ENCODE assay signal across 11 cellular contexts in genomic region chr5:150492621-150493020, GRCh38. TPM values are rescaled to one million over a fixed set of nuclear protein-coding genes. Genes with fewer than 3 reads are reported as not detected.
DNase-seq lines count a peak whose midpoint lies in the region; ATAC-seq, FAIRE-seq and TF ChIP-seq lines count a peak whose summit lies in the region.
"Had no signal": no experiment of that assay in that cellular context is flagged by ENCODE, and none has a peak within 500 bp of the region (broad histone marks: within the 10 kb centered on the region; RNA-seq: fewer than 3 reads in every experiment).

No MANE protein-coding gene starts in this region.

- no peaks in the 10 kb centered on the region; the same call in 1 of the 2 replicates for H3K23me2 ChIP-seq in H1 (ENCODE audit: low read depth, low read length)

- H3K14ac ChIP-seq in H1 (ENCODE audit: insufficient read length) = no peak overlapping the region

- CTCF ChIA-PET in H1 (lab: Charles Lee; ENCODE audit: partially characterized antibody) = interaction anchor here (0.7 to 32.0 kb wide), 9 partner anchors 0 to 67 kb away, joined by 3 to 571 read pairs (median 7); partner anchors contain the start of gene NDST1

- H2AFZ ChIP-seq in H1 (ENCODE audit: low read length) = no peak overlapping the region

- H3K4me1 Mint-ChIP-seq in nephron progenitor cell = peaks cover 74% of the 10 kb centered on the region

- no peak overlapping the region for H2BK120ac ChIP-seq in H1 (replicated peaks; ENCODE audit: low read depth, low read length)

- H3K4me1 ChIP-seq in H1 (replicated peaks in 1 of 4; ENCODE audit: control insufficient read depth in 3 of 4, insufficient read depth in 4 of 4, low read length in 3 of 4) = peaks cover 21 to 36% (median 35%) of the 10 kb centered on the region in 4 experiments

- peak overlapping the region; percentile 60; the same call in 1 of the 2 replicates for H3K27ac ChIP-seq in H1 (ENCODE audit: low read depth, low read length)

- no peaks in the 10 kb centered on the region for H3K27me3 ChIP-seq in H1 (replicated peaks in 1 of 4; ENCODE audit: control insufficient read depth in 3 of 4, extremely low read depth in 1 of 4, insufficient read depth in 3 of 4, low read length in 3 of 4)

- H2BK20ac ChIP-seq in H1 (ENCODE audit: low read length) = no peak overlapping the region

- peaks cover 22 to 84% of the 10 kb centered on the region in 2 experiments for H3K79me2 ChIP-seq in H1 (ENCODE audit: control insufficient read depth in 1 of 2, insufficient read depth in 2 of 2, low read length in 2 of 2)

- no peak overlapping the region for H3K9ac ChIP-seq in H1 (replicated peaks in 1 of 4; ENCODE audit: extremely low read depth in 1 of 4, low read depth in 3 of 4, low read length in 3 of 4)

- FAIRE-seq in H1 (lab: Jason Lieb, UNC) = no peak

- DNase-seq in A172 (ENCODE audit: low spot score) = peak; percentile 90
- DNase-seq in LHCN-M2 (ENCODE audit: low read depth) = peak; percentile 77
- DNase-seq in H1 (ENCODE audit: low read depth in 1 of 2, low spot score in 2 of 2) = no peak
- DNase-seq in nephron progenitor cell = no peak
- DNase-seq in NCI-H748 (lab: John Stamatoyannopoulos, UW; ENCODE audit: unreplicated experiment) = no peak
- no peak for DNase-seq in stimulated activated CD4-positive, alpha-beta T cell treated with anti-CD3 and anti-CD28 coated beads, Interleukin-4, amount 100 ng/mL, for 24 hours
- no peak for DNase-seq in stimulated activated CD4-positive, alpha-beta T cell treated with anti-CD3 and anti-CD28 coated beads, Interleukin-2, amount 100 ng/mL, for 24 hours
- DNase-seq: effector CD4-positive, alpha-beta T cell; NCI-H1694; T-helper 17 cell had no signal

- H3K9me3 ChIP-seq in H1 (ENCODE audit: insufficient read depth in 2 of 2, low read depth in 1 of 2, low read length in 1 of 2) = no peaks in the 10 kb centered on the region

- TF ChIP-seq POLR2A in H1 (IDR thresholded peaks at IDR 0.05; ENCODE audit: control extremely low read depth in 1 of 2, low read depth in 2 of 2, low read length in 2 of 2) = no peak

- POLR2A ChIA-PET in H1 (lab: Charles Lee; ENCODE audit: partially characterized antibody) = interaction anchor here (0.7 to 1.5 kb wide), 6 partner anchors 19 to 1180 kb away, joined by 3 to 4 read pairs (median 3); partner anchors contain the start of gene RPS14

- H3K36me3 ChIP-seq in H1 (ENCODE audit: control insufficient read depth in 2 of 4, insufficient read depth in 4 of 4, low read length in 3 of 4) = peaks cover 0 to 4% (median 0%) of the 10 kb centered on the region in 4 experiments; a peak in 1 of 8 replicates

- H3K36me3 Mint-ChIP-seq in nephron progenitor cell (ENCODE audit: low read depth) = peaks cover 21% of the 10 kb centered on the region

- H4K91ac ChIP-seq in H1 (replicated peaks; ENCODE audit: insufficient read length, low read length) = peak overlapping the region; percentile 20

- no peak overlapping the region for H3K4me3 Mint-ChIP-seq in nephron progenitor cell

- WGBS in H1 (ENCODE audit: extremely low coverage in 1 of 2, insufficient coverage in 1 of 2, insufficient read length in 1 of 2, insufficient replicate concordance in 2 of 2, low coverage in 1 of 2, low lambda C conversion rate in 2 of 2, missing lambda C conversion rate in 1 of 2), 2 experiments = 86% methylated on average over 6 of the region's 6 CpGs; no CpG with 5 or more reads in 1 of the 2 experiments

- peak overlapping the region; percentile 70 for H3K27ac Mint-ChIP-seq in nephron progenitor cell
- H3K27ac Mint-ChIP-seq: T-helper 17 cell had no signal

- no peak overlapping the region for H2AK5ac ChIP-seq in H1 (ENCODE audit: low read depth, low read length)

- H4K5ac ChIP-seq in H1 (ENCODE audit: insufficient read length, low read depth, low read length) = no peak overlapping the region

- no peak overlapping the region for H4K8ac ChIP-seq in H1 (ENCODE audit: extremely low read depth, insufficient read depth, low read length)

- H3K79me1 ChIP-seq in H1 (ENCODE audit: low read depth, low read length) = peaks cover 31% of the 10 kb centered on the region

- TF ChIP-seq RAD21 in H1 (IDR thresholded peaks at IDR 0.05 in 1 of 2, conservative IDR thresholded peaks at IDR 0.05 in 1 of 2; ENCODE audit: low read depth in 2 of 2, low read length in 2 of 2) = no peak

- no peak overlapping the region for H3K56ac ChIP-seq in H1 (replicated peaks; ENCODE audit: insufficient read length, low read depth, low read length)

- H2BK12ac ChIP-seq in H1 (ENCODE audit: low read depth, low read length) = no peak overlapping the region

- H3K18ac ChIP-seq in H1 (ENCODE audit: extremely low read depth, low read length) = no peak overlapping the region

- no peaks in the 10 kb centered on the region for H3K27me3 Mint-ChIP-seq in nephron progenitor cell (ENCODE audit: low read depth, poor library complexity)

- no peak overlapping the region for H3K4me2 ChIP-seq in H1 (ENCODE audit: insufficient read depth in 1 of 2, low read depth in 2 of 2, low read length in 2 of 2)

- no peaks in the 10 kb centered on the region for H3K9me3 Mint-ChIP-seq in nephron progenitor cell

- H3K4ac ChIP-seq in H1 (replicated peaks; ENCODE audit: insufficient read length, low read depth, low read length) = no peak overlapping the region

- H3K23ac ChIP-seq in H1 (ENCODE audit: insufficient read length) = no peak overlapping the region

- peaks cover 10 to 25% of the 10 kb centered on the region in 2 experiments for H4K20me1 ChIP-seq in H1 (replicated peaks in 1 of 2; ENCODE audit: control insufficient read depth in 1 of 2, insufficient read depth in 2 of 2, low read length in 2 of 2)

- TF ChIP-seq EP300 in H1 (IDR thresholded peaks at IDR 0.05; ENCODE audit: borderline replicate concordance in 1 of 2, low read depth in 2 of 2, low read length in 2 of 2) = no peak

- TF ChIP-seq CTCF in H1 (IDR thresholded peaks at IDR 0.05; ENCODE audit: control extremely low read depth in 1 of 3, insufficient read depth in 1 of 3, low read depth in 1 of 3, low read length in 3 of 3) (no peak), nephron progenitor cell (IDR thresholded peaks at IDR 0.05) (no peak)

- no peak for ATAC-seq in HG03196 (IDR thresholded peaks at IDR 0.05; ENCODE audit: unreplicated experiment)
- ATAC-seq: T-helper 17 cell had no signal

- 0 out of 2 replicates have a peak overlapping the region, but pooled peaks have one; percentile 62 for H2BK5ac ChIP-seq in H1 (ENCODE audit: low read depth, low read length)

- peak overlapping the region; percentile 36; the same call in 1 of the 2 replicates for H2BK15ac ChIP-seq in H1 (ENCODE audit: low read length)

- no peak overlapping the region for H3K4me3 ChIP-seq in H1 (ENCODE audit: extremely low read depth in 1 of 4, insufficient read depth in 2 of 4, low read depth in 3 of 4, low read length in 4 of 4)

TF ChIP-seq in H1, 55 proteins besides CTCF, POLR2A, EP300 and RAD21 (continues in another document):
- TF ChIP-seq GABPA (IDR thresholded peaks at IDR 0.05; ENCODE audit: borderline replicate concordance, insufficient read depth, low read length) (no peak), E2F6 (IDR thresholded peaks at IDR 0.05) (no peak), BRCA1 (IDR thresholded peaks at IDR 0.05; ENCODE audit: low read depth, low read length) (no peak), TBP (IDR thresholded peaks at IDR 0.05; ENCODE audit: low read depth, low read length) (no peak), RBBP5 (IDR thresholded peaks at IDR 0.05; ENCODE audit: borderline replicate concordance, low read depth, low read length) (no peak), ASH2L (IDR thresholded peaks at IDR 0.05; ENCODE audit: low read length) (no peak), CEBPB (IDR thresholded peaks at IDR 0.05; ENCODE audit: low read depth, low read length) (no peak), BACH1 (IDR thresholded peaks at IDR 0.05; ENCODE audit: low read length) (no peak), SP1 (IDR thresholded peaks at IDR 0.05; ENCODE audit: low read depth, low read length) (no peak), CHD2 (IDR thresholded peaks at IDR 0.05; ENCODE audit: low read length) (no peak), CHD1 (IDR thresholded peaks at IDR 0.05; ENCODE audit: low read depth, low read length) (no peak), ZNF274 (IDR thresholded peaks at IDR 0.05; ENCODE audit: borderline replicate concordance, extremely low read depth, low read length) (no peak), KDM5A (IDR thresholded peaks at IDR 0.05; ENCODE audit: low read length) (no peak), KDM1A (IDR thresholded peaks at IDR 0.05; ENCODE audit: borderline replicate concordance, low read length) (no peak)

RNA-seq across cellular contexts. Expression of gene NDST1, which starts 15.3 kb away (rescaled TPM):
- total RNA-seq in A172 (2014; rRNA removed; shearing (Covaris generic)) = 55.4 and 77.8 TPM in 2 replicates
- total RNA-seq in LHCN-M2 (2014; rRNA removed) = 78.6 and 83.6 TPM in 2 replicates
- 139 TPM for polyA plus RNA-seq in LHCN-M2 (2012)
- 70.1 and 72.0 TPM in 2 replicates for total RNA-seq in H1 (2021; fragmentation: NEBNext Ultra II Directional; extraction: Animal tissue kit (Norgen Biotek cat#: 25700))
- 27.0 and 37.7 TPM in 2 replicates for polyA plus RNA-seq in H1 (2011; rRNA removed)
- 21.2 TPM for polyA plus RNA-seq in H1 (2011; cell fraction: cytosol; rRNA removed)
- polyA plus RNA-seq in H1 (2011; cell fraction: nucleus; rRNA removed) = 50.8 TPM
- 28.7 to 34.5 TPM (median 31.7 TPM) in 4 replicates for polyA plus RNA-seq in H1 (2012, experiment 1 of 2)
- 30.3 TPM for polyA plus RNA-seq in H1 (2012, experiment 2 of 2)
- 30.1 TPM for polyA plus RNA-seq in H1 (2013, experiment 1 of 2)
- 32.9 TPM for polyA plus RNA-seq in H1 (2013, experiment 2 of 2)
- polyA minus RNA-seq in H1 (2011; rRNA and poly(A)+ RNA removed) = 41.4 and 47.8 TPM in 2 replicates
- 32.1 TPM for polyA minus RNA-seq in H1 (2011; cell fraction: cytosol; rRNA and poly(A)+ RNA removed)
- polyA minus RNA-seq in H1 (2011; cell fraction: nucleus; rRNA and poly(A)+ RNA removed) = 37.9 TPM

RNA-seq across cellular contexts. Expression of gene RPS14, which starts 43.1 kb away (rescaled TPM):
- total RNA-seq in A172 (2014; rRNA removed; shearing (Covaris generic)) = 2,916 and 3,804 TPM in 2 replicates
- 2,061 and 2,574 TPM in 2 replicates for total RNA-seq in LHCN-M2 (2014; rRNA removed)
- 3,886 TPM for polyA plus RNA-seq in LHCN-M2 (2012)
- 2,548 and 2,599 TPM in 2 replicates for total RNA-seq in H1 (2021; fragmentation: NEBNext Ultra II Directional; extraction: Animal tissue kit (Norgen Biotek cat#: 25700))
- 5,579 and 6,423 TPM in 2 replicates for polyA plus RNA-seq in H1 (2011; rRNA removed)
- polyA plus RNA-seq in H1 (2011; cell fraction: cytosol; rRNA removed) = 6,153 TPM
- polyA plus RNA-seq in H1 (2011; cell fraction: nucleus; rRNA removed) = 2,076 TPM
- 3,315 to 4,827 TPM (median 4,072 TPM) in 4 replicates for polyA plus RNA-seq in H1 (2012, experiment 1 of 2)
- 7,349 TPM for polyA plus RNA-seq in H1 (2012, experiment 2 of 2)
- 3,849 TPM for polyA plus RNA-seq in H1 (2013, experiment 1 of 2)
- 4,074 TPM for polyA plus RNA-seq in H1 (2013, experiment 2 of 2)
- 913 and 940 TPM in 2 replicates for polyA minus RNA-seq in H1 (2011; rRNA and poly(A)+ RNA removed)
- 455 TPM for polyA minus RNA-seq in H1 (2011; cell fraction: cytosol; rRNA and poly(A)+ RNA removed)
- 375 TPM for polyA minus RNA-seq in H1 (2011; cell fraction: nucleus; rRNA and poly(A)+ RNA removed)

Comparison
In these comparisons a context has a peak if more than half of its experiments do, and no peak if none do; other contexts are left out.
1. DNase-seq: peak in A172 (single experiment) and LHCN-M2 (single experiment); none in H1 (0 of 2), nephron progenitor cell (single experiment), NCI-H748 (single experiment), stimulated activated CD4-positive, alpha-beta T cell treated with anti-CD3 and anti-CD28 coated beads, Interleukin-4, amount 100 ng/mL, for 24 hours (single experiment) and stimulated activated CD4-positive, alpha-beta T cell treated with anti-CD3 and anti-CD28 coated beads, Interleukin-2, amount 100 ng/mL, for 24 hours (0 of 2).